Comparison of ENCODE assay signal across 10 cellular contexts in the genomic region with DNA sequence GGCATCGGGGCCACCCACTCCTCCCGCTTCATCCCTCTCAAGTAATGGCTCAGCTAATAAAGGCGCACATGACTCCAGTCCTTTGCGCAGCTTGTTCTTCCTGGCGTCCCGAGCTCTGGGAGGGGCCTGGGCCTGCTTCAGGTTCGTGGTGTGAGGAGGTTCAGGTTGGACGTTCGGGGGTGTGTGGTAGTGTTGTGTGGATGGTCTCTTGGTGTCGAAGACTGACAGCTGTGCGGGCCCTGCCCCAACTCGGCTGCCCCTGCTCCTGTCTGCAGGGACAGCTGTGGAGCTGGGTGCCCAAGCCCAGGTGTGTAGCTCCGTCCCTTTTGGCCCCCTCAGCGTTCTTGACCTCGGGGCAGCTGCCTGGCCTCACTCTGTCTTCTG. TPM values are rescaled to one million over a fixed set of nuclear protein-coding genes. Genes with fewer than 3 reads are reported as not detected.
DNase-seq lines count a peak whose midpoint lies in the region; ATAC-seq and TF ChIP-seq lines count a peak whose summit lies in the region.
"Had no signal": no experiment of that assay in that cellular context is flagged by ENCODE, and none has a peak within 500 bp of the region (broad histone marks: within the 10 kb centered on the region; RNA-seq: fewer than 3 reads in every experiment).

No MANE protein-coding gene starts in this region.

- DNase-seq in Caco-2 (no peak), HL-60 (ENCODE audit: low read depth in 1 of 2, low spot score in 1 of 2) (no peak), natural killer cell (no peak), kidney glomerular epithelial cell (lab: John Stamatoyannopoulos, UW) (no peak), SW 1271 (lab: John Stamatoyannopoulos, UW) (no peak)
- DNase-seq: NCI-H446 had no signal

- intact Hi-C loops in Caco-2 (cut with micrococcal nuclease; ENCODE audit: unreplicated experiment) (no loop called here), natural killer cell (cut with micrococcal nuclease) (no loop called here)

- H3K4me3 Mint-ChIP-seq in Caco-2 (ENCODE audit: unreplicated experiment) (peak overlapping the region; percentile 87), natural killer cell (peak overlapping the region; percentile 95)
- peak overlapping the region; percentile 95 for H3K4me3 Mint-ChIP-seq in activated naive CD8-positive, alpha-beta T cell

- peaks cover 8% of the 10 kb centered on the region for H3K36me3 ChIP-seq in Caco-2 (ENCODE audit: control insufficient read depth, insufficient read depth, low read length)

- peaks cover 10% of the 10 kb centered on the region for H3K4me1 Mint-ChIP-seq in Caco-2 (ENCODE audit: low read depth, unreplicated experiment)
- peaks cover 28% of the 10 kb centered on the region for H3K4me1 Mint-ChIP-seq in activated naive CD8-positive, alpha-beta T cell (ENCODE audit: low read depth)
- H3K4me1 Mint-ChIP-seq in natural killer cell, result peaks cover 17 to 35% of the 10 kb centered on the region in 2 donors

- H3K36me3 Mint-ChIP-seq in Caco-2 (ENCODE audit: insufficient read depth, unreplicated experiment) (peaks cover 82% of the 10 kb centered on the region), natural killer cell (no peaks in the 10 kb centered on the region)
- no peaks in the 10 kb centered on the region for H3K36me3 Mint-ChIP-seq in activated naive CD8-positive, alpha-beta T cell

- H3K9me3 Mint-ChIP-seq in Caco-2 (ENCODE audit: unreplicated experiment), result no peaks in the 10 kb centered on the region
- no peaks in the 10 kb centered on the region for H3K9me3 Mint-ChIP-seq in activated naive CD8-positive, alpha-beta T cell (ENCODE audit: low read depth)
- H3K9me3 Mint-ChIP-seq in natural killer cell, result no peaks in the 10 kb centered on the region

- peaks cover 36% of the 10 kb centered on the region for H3K4me1 ChIP-seq in Caco-2

- H3K27ac ChIP-seq in HL-60 (replicated peaks), result no peak overlapping the region
- H3K27ac ChIP-seq: pancreas had no signal

- TF ChIP-seq CTCF in Caco-2 (IDR thresholded peaks at IDR 0.05; ENCODE audit: insufficient read depth in 1 of 2, low read depth in 1 of 2, low read length in 1 of 2, severe bottlenecking in 1 of 2, unreplicated experiment in 1 of 2), result no peak
- no peak for TF ChIP-seq CTCF in HL-60 (IDR thresholded peaks at IDR 0.05; ENCODE audit: insufficient read depth, low read length)
- no peak for TF ChIP-seq CTCF in natural killer cell (IDR thresholded peaks at IDR 0.05)

- ATAC-seq in natural killer cell (no peak), HG02870 (IDR thresholded peaks at IDR 0.05; ENCODE audit: unreplicated experiment) (no peak)
- ATAC-seq: pancreas had no signal

- CTCF ChIA-PET in Caco-2 (lab: Charles Lee), result no interaction called here

- no peaks in the 10 kb centered on the region for H3K9me3 ChIP-seq in Caco-2
- H3K9me3 ChIP-seq: pancreas had no signal

- POLR2A ChIA-PET in Caco-2 (lab: Charles Lee), result no interaction called here

- H3K27me3 Mint-ChIP-seq in Caco-2 (ENCODE audit: insufficient read depth, unreplicated experiment) (no peaks in the 10 kb centered on the region), natural killer cell (ENCODE audit: low read depth in 2 of 2) (no peaks in the 10 kb centered on the region)
- no peaks in the 10 kb centered on the region for H3K27me3 Mint-ChIP-seq in activated naive CD8-positive, alpha-beta T cell

- peak overlapping the region; percentile 70 for H3K27ac Mint-ChIP-seq in Caco-2 (ENCODE audit: unreplicated experiment)
- H3K27ac Mint-ChIP-seq in activated naive CD8-positive, alpha-beta T cell, result peak overlapping the region; percentile 80
- H3K27ac Mint-ChIP-seq in natural killer cell, result peak overlapping the region; percentile 69 to 71

- BruUV-seq in Caco-2 (replicated peaks; lab: Mats Ljungman, UMichigan), result no TSS peak

- no peak overlapping the region for H3K4me3 ChIP-seq in Caco-2 (ENCODE audit: low read depth, low read length)
- H3K4me3 ChIP-seq in HL-60 (replicated peaks; ENCODE audit: insufficient read depth, low read length), result peak overlapping the region; percentile 86

- H3K27me3 ChIP-seq in Caco-2 (replicated peaks; ENCODE audit: control insufficient read depth, insufficient read depth, low read length) (no peaks in the 10 kb centered on the region), HL-60 (ENCODE audit: insufficient read depth, poor library complexity, severe bottlenecking) (peaks cover 1% of the 10 kb centered on the region)
- H3K27me3 ChIP-seq: pancreas had no signal

RNA-seq across cellular contexts. Expression of a gene that starts 2.2 kb away (rescaled TPM):
- total RNA-seq in Caco-2 (2022), result 1,192 and 1,341 TPM in 2 replicates
- total RNA-seq in natural killer cell, result 100 to 1,000 TPM; 731 to 872 (median 837) TPM

RNA-seq across cellular contexts. Expression of a gene that starts 9.5 kb away (rescaled TPM):
- total RNA-seq in Caco-2 (2022) (9.5 and 11.3 TPM in 2 replicates), natural killer cell (under 1 TPM; 0.14 to 0.58 (median 0.27) TPM)
- total RNA-seq: kidney epithelial cell had no signal

RNA-seq across cellular contexts. Expression of a gene that starts 33.0 kb away (rescaled TPM):
- total RNA-seq in Caco-2 (2022), result 165 and 180 TPM in 2 replicates
- total RNA-seq in natural killer cell, result 100 to 1,000 TPM; 166 to 207 (median 170) TPM

RNA-seq across cellular contexts. Expression of a gene that starts 38.6 kb away (rescaled TPM):
- total RNA-seq in Caco-2 (2022) (41.9 and 45.4 TPM in 2 replicates), natural killer cell (10 to 100 TPM; 30.2 to 42.2 (median 34.3) TPM)

RNA-seq across cellular contexts. Expression of a gene that starts 39.1 kb away (rescaled TPM):
- total RNA-seq in Caco-2 (2022), result 67.3 and 75.7 TPM in 2 replicates
- total RNA-seq in natural killer cell, result 1 to 10 TPM; 5.1 to 7.5 (median 7.1) TPM
